15 cellular contexts compared by ENCODE assay signal in genomic region chr17:1039119-1039507, GRCh38. TPM values are rescaled to one million over a fixed set of nuclear protein-coding genes. Genes with fewer than 3 reads are reported as not detected.
DNase-seq lines count a peak whose midpoint lies in the region; ATAC-seq and TF ChIP-seq lines count a peak whose summit lies in the region.
"Had no signal": no experiment of that assay in that cellular context is flagged by ENCODE, and none has a peak within 500 bp of the region (broad histone marks: within the 10 kb centered on the region; RNA-seq: fewer than 3 reads in every experiment).

No MANE protein-coding gene starts in this region.

- H3K4me3 Mint-ChIP-seq in endothelial cell (ENCODE audit: unreplicated experiment), result no peak overlapping the region
- no peak overlapping the region for H3K4me3 Mint-ChIP-seq in neural progenitor cell
- H3K4me3 Mint-ChIP-seq: activated naive CD4-positive, alpha-beta T cell treated with anti-CD3 and anti-CD28 coated beads, Interleukin-2, amount 10 ng/mL, durations not matched to agents 7 days and 5 days; type B pancreatic cell had no signal

- no peaks in the 10 kb centered on the region for H3K27me3 ChIP-seq in adrenal gland
- no peaks in the 10 kb centered on the region for H3K27me3 ChIP-seq in neural progenitor cell

- peak overlapping the region; percentile 89 for H3K27ac Mint-ChIP-seq in endothelial cell (ENCODE audit: unreplicated experiment)
- H3K27ac Mint-ChIP-seq in neural progenitor cell, result no peak overlapping the region
- H3K27ac Mint-ChIP-seq: activated naive CD4-positive, alpha-beta T cell treated with anti-CD3 and anti-CD28 coated beads, Interleukin-2, amount 10 ng/mL, durations not matched to agents 7 days and 5 days had no signal

- H3K27ac ChIP-seq in adrenal gland (peak overlapping the region in 4 of 5 donors; percentile 72 to 86 (median 78)), neural progenitor cell (no peak overlapping the region), temporal lobe (ENCODE audit: low read depth, low read length) (peak overlapping the region; percentile 66)
- H3K27ac ChIP-seq: C4-2B had no signal

- H3K9me3 Mint-ChIP-seq in endothelial cell (ENCODE audit: unreplicated experiment) (no peaks in the 10 kb centered on the region), neural progenitor cell (no peaks in the 10 kb centered on the region)
- H3K9me3 Mint-ChIP-seq: activated naive CD4-positive, alpha-beta T cell treated with anti-CD3 and anti-CD28 coated beads, Interleukin-2, amount 10 ng/mL, durations not matched to agents 7 days and 5 days; type B pancreatic cell had no signal

- H3F3A ChIP-seq in neural progenitor cell (ENCODE audit: low read depth), result no peaks in the 10 kb centered on the region

- H3K36me3 ChIP-seq in adrenal gland (replicated peaks in 1 of 2) (no peaks in the 10 kb centered on the region), neural progenitor cell (no peaks in the 10 kb centered on the region)

- no peaks in the 10 kb centered on the region for H3K79me2 ChIP-seq in neural progenitor cell (ENCODE audit: low read depth)

- H3K9me3 ChIP-seq in adrenal gland (replicated peaks in 1 of 3), result no peaks in the 10 kb centered on the region
- H3K9me3 ChIP-seq in neural progenitor cell (ENCODE audit: low read depth), result no peaks in the 10 kb centered on the region

- peaks cover 15% of the 10 kb centered on the region for H3K4me1 Mint-ChIP-seq in endothelial cell (ENCODE audit: unreplicated experiment)
- peaks cover 29% of the 10 kb centered on the region for H3K4me1 Mint-ChIP-seq in neural progenitor cell
- H3K4me1 Mint-ChIP-seq: activated naive CD4-positive, alpha-beta T cell treated with anti-CD3 and anti-CD28 coated beads, Interleukin-2, amount 10 ng/mL, durations not matched to agents 7 days and 5 days had no signal

- H3K4me1 ChIP-seq in adrenal gland (replicated peaks in 1 of 2) (peaks cover 14 to 18% of the 10 kb centered on the region in 2 donors), neural progenitor cell (peaks cover 23% of the 10 kb centered on the region)

- H3K27me3 Mint-ChIP-seq in endothelial cell (ENCODE audit: unreplicated experiment) (peaks cover 8% of the 10 kb centered on the region), neural progenitor cell (ENCODE audit: insufficient read depth, low read depth) (peaks cover 9% of the 10 kb centered on the region)
- H3K27me3 Mint-ChIP-seq: activated naive CD4-positive, alpha-beta T cell treated with anti-CD3 and anti-CD28 coated beads, Interleukin-2, amount 10 ng/mL, durations not matched to agents 7 days and 5 days; type B pancreatic cell had no signal

- no peak overlapping the region for H3K4me3 ChIP-seq in adrenal gland
- no peak overlapping the region for H3K4me3 ChIP-seq in neural progenitor cell

- peaks cover 14% of the 10 kb centered on the region for H4K20me1 ChIP-seq in neural progenitor cell (ENCODE audit: low read depth)

- ATAC-seq in GM18511 (IDR thresholded peaks at IDR 0.05; ENCODE audit: unreplicated experiment), result no peak
- ATAC-seq: Panc1 had no signal

- no peak overlapping the region for H3K9ac ChIP-seq in neural progenitor cell

- DNase-seq in adrenal gland, result no peak
- no peak for DNase-seq in endothelial cell (ENCODE audit: low spot score)
- no peak for DNase-seq in neural progenitor cell (ENCODE audit: low spot score)
- no peak for DNase-seq in SKM-1 (lab: John Stamatoyannopoulos, UW; ENCODE audit: unreplicated experiment)
- no peak for DNase-seq in GM19240 (ENCODE audit: insufficient read length, low spot score)
- DNase-seq in ecto neural progenitor cell (ENCODE audit: low spot score), result no peak
- DNase-seq: activated CD4-positive, CD25-positive, alpha-beta regulatory T cell; activated naive CD4-positive, alpha-beta T cell treated with anti-CD3 and anti-CD28 coated beads, Interleukin-2, amount 10 ng/mL, durations not matched to agents 7 days and 5 days; NCI-H1092 treated with DMSO at 0.1 percent for 48 hours; NCI-H226 had no signal

- no peak overlapping the region for H2AFZ ChIP-seq in neural progenitor cell (replicated peaks)

- H3K4me2 ChIP-seq in neural progenitor cell, result peak overlapping the region; percentile 31

- intact Hi-C loops in adrenal gland (cut with DNase I), result no loop called here

- H3K36me3 Mint-ChIP-seq in endothelial cell (ENCODE audit: low read depth, unreplicated experiment) (peaks cover 12% of the 10 kb centered on the region), neural progenitor cell (peaks cover 12% of the 10 kb centered on the region)

- 56 to 78% (median 70%) methylated on average over 11 to 16 of the region's 16 CpGs for WGBS in adrenal gland, 4 donors

- TF ChIP-seq CTCF in adrenal gland (IDR thresholded peaks at IDR 0.05) (no peak), endothelial cell (IDR thresholded peaks at IDR 0.05; ENCODE audit: unreplicated experiment) (no peak), neural progenitor cell (IDR thresholded peaks at IDR 0.05) (no peak)

- no peak for TF ChIP-seq POLR2A in adrenal gland (IDR thresholded peaks at IDR 0.05)

RNA-seq across cellular contexts. Expression of gene TIMM22, which starts 42.2 kb away (rescaled TPM):
- total RNA-seq in adrenal gland, result 10 to 100 TPM; 13.7 to 49.0 (median 15.2) TPM
- polyA plus RNA-seq in adrenal gland, result 10 to 100 TPM in 1 of 3 donors, 1 to 10 TPM in 2; 7.8 to 17.8 (median 8.4) TPM
- 17.1 TPM for total RNA-seq in endothelial cell (ENCODE audit: unreplicated experiment)
- 11.7 and 15.7 TPM in 2 replicates for total RNA-seq in neural progenitor cell (ENCODE audit: low replicate concordance)
- total RNA-seq in temporal lobe, result 9.1 TPM

RNA-seq across cellular contexts. Expression of gene NXN, which starts 59.5 kb away (rescaled TPM):
- total RNA-seq in adrenal gland, result 10 to 100 TPM in 7 of 8 donors, 1 to 10 TPM in 1; 8.3 to 24.7 (median 14.4) TPM
- polyA plus RNA-seq in adrenal gland, result 1 to 10 TPM; 3.9 to 9.6 (median 5.7) TPM
- total RNA-seq in endothelial cell (ENCODE audit: unreplicated experiment), result 53.9 TPM
- total RNA-seq in neural progenitor cell (ENCODE audit: low replicate concordance), result 35.9 and 69.4 TPM in 2 replicates
- total RNA-seq in temporal lobe, result 15.0 TPM
